17 cellular contexts compared by ENCODE assay signal in the genomic region with DNA sequence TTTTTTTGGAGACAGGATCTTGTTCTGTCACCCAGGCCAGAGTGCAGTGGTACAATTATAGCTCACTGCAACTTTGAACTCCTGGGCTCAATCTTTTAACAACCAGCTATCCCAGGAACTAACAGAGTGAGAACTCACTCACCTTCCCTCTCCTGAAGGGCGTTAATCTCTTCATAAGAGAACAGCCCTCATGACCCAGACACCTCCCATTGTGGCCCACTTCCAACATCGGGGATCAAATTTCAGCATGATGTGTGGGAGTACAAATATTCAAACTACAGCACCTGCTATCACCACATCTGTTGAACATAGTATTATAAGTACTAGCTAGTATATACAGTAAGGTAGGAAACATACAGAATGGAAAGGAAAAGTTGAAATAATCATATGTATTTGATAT.
DNase-seq lines count a peak whose midpoint lies in the region; ATAC-seq, FAIRE-seq and TF ChIP-seq lines count a peak whose summit lies in the region.
"Had no signal": no experiment of that assay in that cellular context is flagged by ENCODE, and none has a peak within 500 bp of the region (broad histone marks: within the 10 kb centered on the region; RNA-seq: fewer than 3 reads in every experiment).

No MANE protein-coding gene starts in this region.

- H3K27me3 ChIP-seq in esophagus squamous epithelium = no peaks in the 10 kb centered on the region
- no peaks in the 10 kb centered on the region for H3K27me3 ChIP-seq in small intestine (ENCODE audit: control insufficient read depth in 2 of 2, insufficient read depth in 2 of 2, low read length in 2 of 2)
- no peaks in the 10 kb centered on the region for H3K27me3 ChIP-seq in mesenchymal stem cell (ENCODE audit: control insufficient read depth in 1 of 2, insufficient read depth in 1 of 2, low read length in 2 of 2)
- H3K27me3 ChIP-seq: gastrocnemius medialis, SJSA1, transverse colon had no signal

- H3K4ac ChIP-seq in mesenchymal stem cell (ENCODE audit: low read depth in 1 of 2, low read length in 2 of 2) = no peak overlapping the region

- no peak overlapping the region for H3K14ac ChIP-seq in mesenchymal stem cell (ENCODE audit: low read length in 2 of 2)

- intact Hi-C loops in esophagus squamous epithelium (cut with DNase I) = no loop called here

- no peak for TF ChIP-seq CTCF in esophagus squamous epithelium (IDR thresholded peaks at IDR 0.05)

- 30 to 45% methylated on average over 2 of the region's 2 CpGs for whole genome bisulfite sequencing in esophagus squamous epithelium, 2 donors
- 20 to 50% (median 39%) methylated on average over 2 of the region's 2 CpGs for WGBS in small intestine, 3 donors
- no CpG with 5 or more reads among the region's 2 CpGs for WGBS in mesenchymal stem cell

- no peak overlapping the region for H2BK5ac ChIP-seq in mesenchymal stem cell (ENCODE audit: low read depth, low read length, poor library complexity, severe bottlenecking)

- no peak overlapping the region for H4K8ac ChIP-seq in mesenchymal stem cell (ENCODE audit: low read length)

- no peak for TF ChIP-seq POLR2A in esophagus squamous epithelium (IDR thresholded peaks at IDR 0.05)

- H3K27ac ChIP-seq in esophagus squamous epithelium = peak overlapping the region in 3 of 4 donors; percentile 20 to 58 (median 40)
- no peak overlapping the region for H3K27ac ChIP-seq in small intestine (ENCODE audit: low read depth in 1 of 2, low read length in 1 of 2)
- H3K27ac ChIP-seq in mesenchymal stem cell (ENCODE audit: low read length, poor library complexity, severe bottlenecking) = no peak overlapping the region
- H3K27ac ChIP-seq: gastrocnemius medialis, SJSA1, transverse colon had no signal

- no peaks in the 10 kb centered on the region for H3K79me1 ChIP-seq in mesenchymal stem cell (replicated peaks; ENCODE audit: low read length, poor library complexity, severe bottlenecking)

- H4K91ac ChIP-seq in mesenchymal stem cell (ENCODE audit: low read length) = no peak overlapping the region

- no peak overlapping the region for H3K23ac ChIP-seq in mesenchymal stem cell (ENCODE audit: low read length in 2 of 2)

- no peak overlapping the region for H2AK5ac ChIP-seq in mesenchymal stem cell (ENCODE audit: low read length, severe bottlenecking)

- H2BK12ac ChIP-seq in mesenchymal stem cell (ENCODE audit: low read length in 2 of 2) = no peak overlapping the region

- no peak overlapping the region for H3K4me3 ChIP-seq in esophagus squamous epithelium
- no peak overlapping the region for H3K4me3 ChIP-seq in small intestine (ENCODE audit: low read depth in 1 of 2, low read length in 2 of 2)
- no peak overlapping the region for H3K4me3 ChIP-seq in mesenchymal stem cell (ENCODE audit: insufficient read depth in 1 of 2, low read depth in 1 of 2, low read length in 2 of 2)
- H3K4me3 ChIP-seq: gastrocnemius medialis, HAP-1, SJSA1, transverse colon had no signal

- no peak overlapping the region for H3K18ac ChIP-seq in mesenchymal stem cell (ENCODE audit: low read depth in 1 of 2, low read length in 2 of 2)

- H3K36me3 ChIP-seq in esophagus squamous epithelium = no peaks in the 10 kb centered on the region
- no peaks in the 10 kb centered on the region for H3K36me3 ChIP-seq in small intestine (ENCODE audit: control insufficient read depth in 2 of 2, insufficient read depth in 2 of 2, low read length in 2 of 2)
- no peaks in the 10 kb centered on the region for H3K36me3 ChIP-seq in mesenchymal stem cell (ENCODE audit: control insufficient read depth in 1 of 2, insufficient read depth in 2 of 2, low read depth in 1 of 2, low read length in 2 of 2)
- H3K36me3 ChIP-seq: gastrocnemius medialis, HAP-1, SJSA1, transverse colon had no signal

- ATAC-seq in HG03175 (IDR thresholded peaks at IDR 0.05; ENCODE audit: unreplicated experiment) = no peak
- ATAC-seq in HG02610 (IDR thresholded peaks at IDR 0.05; ENCODE audit: unreplicated experiment) = no peak
- ATAC-seq: gastrocnemius medialis had no signal

- H2BK120ac ChIP-seq in mesenchymal stem cell (ENCODE audit: low read depth, low read length) = no peak overlapping the region

- H3K9ac ChIP-seq in mesenchymal stem cell (ENCODE audit: low read length) = no peak overlapping the region

- H2AFZ ChIP-seq in mesenchymal stem cell (ENCODE audit: low read depth, low read length) = no peak overlapping the region

- H3K9me3 ChIP-seq in esophagus squamous epithelium (peaks cover 0 to 18% (median 0%) of the 10 kb centered on the region in 3 donors), small intestine (ENCODE audit: control insufficient read depth, low read depth) (peaks cover 3% of the 10 kb centered on the region), mesenchymal stem cell (ENCODE audit: control insufficient read depth, low read length) (peaks cover 4% of the 10 kb centered on the region)
- H3K9me3 ChIP-seq: gastrocnemius medialis, SJSA1 had no signal

- H3K4me1 ChIP-seq in esophagus squamous epithelium = peaks cover 0 to 13% (median 8%) of the 10 kb centered on the region in 3 donors
- no peaks in the 10 kb centered on the region for H3K4me1 ChIP-seq in small intestine (ENCODE audit: control insufficient read depth in 2 of 2, insufficient read depth in 1 of 2, low read depth in 1 of 2, low read length in 1 of 2)
- no peaks in the 10 kb centered on the region for H3K4me1 ChIP-seq in mesenchymal stem cell (ENCODE audit: control insufficient read depth, insufficient read depth, low read depth, low read length)
- H3K4me1 ChIP-seq: gastrocnemius medialis, SJSA1, transverse colon had no signal

- no peak overlapping the region for H3K4me2 ChIP-seq in mesenchymal stem cell (ENCODE audit: low read length, poor library complexity, severe bottlenecking)

- DNase-seq in NCI-H146 (lab: John Stamatoyannopoulos, UW) (peak; percentile 34), NCI-H146 treated with DMSO at 0.1 percent for 48 hours (lab: John Stamatoyannopoulos, UW; ENCODE audit: unreplicated experiment) (no peak), NCI-H510A (lab: John Stamatoyannopoulos, UW) (peak; percentile 41), esophagus squamous epithelium (lab: John Stamatoyannopoulos, UW) (no peak), small intestine (peak; percentile 15), mesenchymal stem cell (no peak)
- DNase-seq: activated T-cell treated with anti-CD3 and anti-CD28 coated beads, Interleukin-2, amount 50 U/mL, for 1 hour; amniotic stem cell; DMS79 treated with DMSO at 0.1 percent for 48 hours; gastrocnemius medialis; kidney; nephron progenitor cell; transverse colon had no signal

- no peak overlapping the region for H2BK15ac ChIP-seq in mesenchymal stem cell (ENCODE audit: low read depth, poor library complexity, severe bottlenecking)

- FAIRE-seq in small intestine (lab: Jason Lieb, UNC) = no peak

Comparison
In these comparisons a context has a peak if more than half of its experiments do, and no peak if none do; other contexts are left out.
1. DNase-seq: peak in NCI-H146 (single experiment), NCI-H510A (single experiment) and small intestine (single experiment); none in NCI-H146 treated with DMSO at 0.1 percent for 48 hours (single experiment), esophagus squamous epithelium (single experiment) and mesenchymal stem cell (single experiment).
2. H3K27ac ChIP-seq: peak in esophagus squamous epithelium (3 of 4); none in small intestine (0 of 2) and mesenchymal stem cell (single experiment).